In genomic region chr4:136864580-136865185, GRCh38 we compare ENCODE assay signal across 9 cellular contexts.
DNase-seq lines count a peak whose midpoint lies in the region; ATAC-seq and TF ChIP-seq lines count a peak whose summit lies in the region.
"Had no signal": no experiment of that assay in that cellular context is flagged by ENCODE, and none has a peak within 500 bp of the region (broad histone marks: within the 10 kb centered on the region; RNA-seq: fewer than 3 reads in every experiment).

No MANE protein-coding gene starts in this region.

- no peak overlapping the region for H3K27ac ChIP-seq in right lobe of liver

- intact Hi-C loops in Right ventricle myocardium superior (cut with DNase I) (no loop called here), Right ventricle myocardium inferior (cut with DNase I) (no loop called here), right lobe of liver (cut with DNase I) (no loop called here)

- peak; percentile 89 for ATAC-seq in Right ventricle myocardium superior (ENCODE audit: poor library complexity)
- no peak for ATAC-seq in Right ventricle myocardium inferior
- ATAC-seq in GM21717 (IDR thresholded peaks at IDR 0.05; ENCODE audit: unreplicated experiment) = peak; percentile 94
- ATAC-seq in right lobe of liver = peak; percentile 81 to 88 (median 85)

- DNase-seq in Right ventricle myocardium superior = no peak
- DNase-seq in Right ventricle myocardium inferior (ENCODE audit: missing footprints) = no peak
- peak; percentile 63 for DNase-seq in HT1080 (ENCODE audit: low read depth)
- peak; percentile 39 for DNase-seq in NOMO-1 treated with DMSO at 0.1 percent for 48 hours (lab: John Stamatoyannopoulos, UW; ENCODE audit: unreplicated experiment)
- peak; percentile 69 for DNase-seq in cerebellar cortex (ENCODE audit: low spot score)
- DNase-seq in right lobe of liver = no peak
- DNase-seq in epidermal melanocyte (ENCODE audit: insufficient read length, low spot score) = no peak
- DNase-seq: left cardiac atrium had no signal

- H3K9me3 ChIP-seq in right lobe of liver = no peaks in the 10 kb centered on the region

- TF ChIP-seq CTCF in right lobe of liver (IDR thresholded peaks at IDR 0.05) = peak; percentile 73 to 82 (median 80)

- WGBS in right lobe of liver (ENCODE audit: insufficient coverage, low coverage, low lambda C conversion rate, missing lambda C conversion rate) = 0% methylated on average over 2 of the region's 2 CpGs

- H3K4me3 ChIP-seq in right lobe of liver = no peak overlapping the region

- no peaks in the 10 kb centered on the region for H3K27me3 ChIP-seq in right lobe of liver

- H3K4me1 ChIP-seq in right lobe of liver = no peaks in the 10 kb centered on the region

- H3K36me3 ChIP-seq in right lobe of liver = no peaks in the 10 kb centered on the region

- TF ChIP-seq POLR2A in right lobe of liver (IDR thresholded peaks at IDR 0.05) = no peak

Comparison
In these comparisons a context has a peak if more than half of its experiments do, and no peak if none do; other contexts are left out.
1. DNase-seq: peak in HT1080 (single experiment), NOMO-1 treated with DMSO at 0.1 percent for 48 hours (single experiment) and cerebellar cortex (single experiment); none in Right ventricle myocardium superior (single experiment), Right ventricle myocardium inferior (single experiment), right lobe of liver (0 of 3) and epidermal melanocyte (single experiment).